8 cellular contexts compared by ENCODE assay signal in the genomic region with DNA sequence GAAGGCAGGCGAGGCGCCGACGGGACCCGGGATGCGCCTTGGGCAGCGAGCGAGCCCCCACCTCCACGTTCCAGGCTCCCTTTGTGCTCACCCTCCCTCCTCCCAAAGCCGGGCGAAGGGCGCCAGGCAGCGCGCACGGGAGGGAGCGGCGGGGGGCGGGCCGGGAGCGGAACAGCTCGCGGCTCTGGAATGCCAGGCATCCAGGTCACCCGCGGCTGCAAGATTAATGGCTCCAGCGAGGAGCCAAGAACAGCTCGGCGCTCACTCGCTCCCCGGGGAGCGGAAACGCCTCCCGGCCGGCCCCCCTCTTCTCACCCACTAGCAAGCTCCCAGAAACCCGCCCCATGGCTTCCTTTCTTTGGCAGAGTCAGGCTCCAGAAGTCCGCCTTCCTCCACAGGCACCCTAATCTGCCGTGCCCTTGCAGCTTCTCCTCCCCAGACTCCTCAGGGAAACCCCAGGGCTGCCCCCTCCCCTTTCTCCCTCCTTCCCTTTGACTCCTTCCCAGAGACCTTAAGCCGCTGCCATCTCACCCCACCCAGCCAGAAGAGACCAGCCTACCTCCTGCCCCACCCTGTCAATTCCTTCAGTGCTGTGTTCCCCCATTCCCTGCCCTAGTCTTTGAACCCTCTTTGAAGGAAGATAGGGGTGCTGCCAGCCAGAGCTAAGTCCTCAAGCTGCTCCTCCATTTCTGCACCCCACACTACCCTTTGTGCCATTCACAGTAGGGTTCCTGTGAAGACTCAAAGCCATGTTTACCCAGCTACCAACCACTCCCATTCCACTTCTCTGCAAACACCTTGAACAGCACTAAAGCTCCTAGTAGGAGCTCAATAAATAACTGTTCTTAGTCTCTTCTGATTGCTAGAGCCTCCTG. TPM values are rescaled to one million over a fixed set of nuclear protein-coding genes. Genes with fewer than 3 reads are reported as not detected.
DNase-seq lines count a peak whose midpoint lies in the region; ATAC-seq and TF ChIP-seq lines count a peak whose summit lies in the region.

No MANE protein-coding gene starts in this region.

- H4K20me1 ChIP-seq in HCT116 (ENCODE audit: insufficient read depth): no peaks in the 10 kb centered on the region

- 1 to 6% (median 2%) methylated on average over 24 to 37 of the region's 37 CpGs for WGBS in spleen, 5 donors

- H3K9me2 ChIP-seq in HCT116 (ENCODE audit: insufficient read depth): no peaks in the 10 kb centered on the region

- H3K36me3 ChIP-seq in HCT116 (ENCODE audit: control insufficient read depth in 1 of 2, insufficient read depth in 2 of 2, low read length in 2 of 2) (peaks cover 24 to 82% of the 10 kb centered on the region in 2 experiments), spleen (peaks cover 0 to 91% (median 37%) of the 10 kb centered on the region in 6 donors)

- ATAC-seq in HCT116 (peak; percentile 87), SK-N-SH treated with all-trans-retinoic acid at 6 μM for 48 hours (peak; percentile 72), HG03520 (IDR thresholded peaks at IDR 0.05; ENCODE audit: unreplicated experiment) (no peak), HG03159 (IDR thresholded peaks at IDR 0.05; ENCODE audit: unreplicated experiment) (no peak)

- POLR2A ChIA-PET in HCT116 (lab: Charles Lee): interaction anchor here (0.8 to 2.7 kb wide), 6 partner anchors 9 to 96 kb away, joined by 3 to 30 read pairs (median 4); a partner anchor contains a TSS

- DNase-seq in AG09319 (ENCODE audit: extremely low read depth, low read depth): peak; percentile 93
- peak; percentile 74 for DNase-seq in HCT116 (ENCODE audit: low read depth, low spot score)
- peak; percentile 96 for DNase-seq in dermis blood vessel endothelial cell
- DNase-seq in spleen: peak; percentile 90

- CTCF ChIA-PET in HCT116 (lab: Charles Lee): interaction anchor here (0.8 to 2.2 kb wide), 8 partner anchors 9 to 152 kb away, joined by 3 to 14 read pairs (median 4); a partner anchor contains a TSS

- peaks cover 48 to 90% of the 10 kb centered on the region in 2 experiments for H3K4me1 ChIP-seq in HCT116 (ENCODE audit: control insufficient read depth in 1 of 2, insufficient read depth in 2 of 2, low read length in 2 of 2)
- peaks cover 23 to 100% (median 77%) of the 10 kb centered on the region in 6 donors for H3K4me1 ChIP-seq in spleen

- H3K9ac ChIP-seq in HCT116 (ENCODE audit: low read length): peak overlapping the region; percentile 82

- H2AFZ ChIP-seq in HCT116 (ENCODE audit: low read depth, low read length, poor library complexity, severe bottlenecking): no peak overlapping the region

- RAD21 ChIA-PET in HCT116 (lab: Charles Lee; ENCODE audit: low non-redundant PET in 1 of 2, low total read pairs in 2 of 2, uncharacterized antibody in 2 of 2, unreplicated experiment in 2 of 2): interaction anchor here (0.7 to 1.3 kb wide), 6 partner anchors 10 to 110 kb away, joined by 3 to 7 read pairs (median 4); a partner anchor contains a TSS

- no peak for TF ChIP-seq RAD21 in HCT116 (IDR thresholded peaks at IDR 0.05; ENCODE audit: low read depth)

- no peak for TF ChIP-seq POLR2A in HCT116 (IDR thresholded peaks at IDR 0.05; ENCODE audit: borderline replicate concordance, extremely low read depth, insufficient read depth, insufficient read length)
- no peak for TF ChIP-seq POLR2A in spleen (IDR thresholded peaks at IDR 0.05)

- H3K4me3 ChIP-seq in HCT116 (replicated peaks in 1 of 2; ENCODE audit: low read depth in 1 of 2, low read length in 2 of 2): peak overlapping the region; percentile 21 to 48
- H3K4me3 ChIP-seq in spleen: peak overlapping the region in 7 of 8 donors; percentile 8 to 60 (median 21)

- no peaks in the 10 kb centered on the region for H3K27me3 ChIP-seq in HCT116 (ENCODE audit: insufficient read depth, low read length)
- H3K27me3 ChIP-seq in layer of hippocampus (ENCODE audit: control insufficient read depth, insufficient read depth, low read length): no peaks in the 10 kb centered on the region
- peaks cover 0 to 22% (median 6%) of the 10 kb centered on the region in 7 donors for H3K27me3 ChIP-seq in spleen (replicated peaks in 1 of 7)

- TF ChIP-seq CTCF in AG09319 (IDR thresholded peaks at IDR 0.05; ENCODE audit: low read depth, low read length): no peak
- TF ChIP-seq CTCF in HCT116 (IDR thresholded peaks at IDR 0.05 in 2 of 3, conservative IDR thresholded peaks at IDR 0.05 in 1 of 3; ENCODE audit: borderline replicate concordance in 1 of 3, insufficient read depth in 1 of 3, low read depth in 2 of 3, low read length in 2 of 3): no peak
- TF ChIP-seq CTCF in spleen (IDR thresholded peaks at IDR 0.05 in 8 of 11, conservative IDR thresholded peaks at IDR 0.05 in 3 of 11): no peak

- intact Hi-C loops in HCT116 (cut with micrococcal nuclease): no loop called here
- intact Hi-C loops in spleen (cut with DNase I; ENCODE audit: low total_unique reads): no loop called here

- H3K9me3 ChIP-seq in HCT116 (ENCODE audit: control insufficient read depth in 1 of 2, insufficient read depth in 1 of 2, low read depth in 1 of 2, low read length in 2 of 2) (no peaks in the 10 kb centered on the region), spleen (no peaks in the 10 kb centered on the region)

- H3K4me2 ChIP-seq in HCT116 (ENCODE audit: low read length): peak overlapping the region; percentile 77

- H3K27ac ChIP-seq in HCT116 (ENCODE audit: low read depth, low read length) (peak overlapping the region; percentile 78), layer of hippocampus (ENCODE audit: low read depth, low read length) (peak overlapping the region; percentile 98), spleen (peak overlapping the region; percentile 58 to 96 (median 78))

- H3K79me2 ChIP-seq in HCT116 (ENCODE audit: insufficient read depth, low read length): peaks cover 39% of the 10 kb centered on the region

- no TSS peak for BruUV-seq in HCT116 (replicated peaks; lab: Mats Ljungman, UMichigan)

TF ChIP-seq in HCT116, 20 proteins besides CTCF, POLR2A, EP300 and RAD21 (continues in another document):
- TF ChIP-seq ZNF274 (IDR thresholded peaks at IDR 0.05; ENCODE audit: low read depth, low read length) (no peak), ZFX (IDR thresholded peaks at IDR 0.05) (no peak), YY1 (IDR thresholded peaks at IDR 0.05; ENCODE audit: extremely low read depth, insufficient replicate concordance, low read depth, low read length) (peak; percentile 30), SIN3A (IDR thresholded peaks at IDR 0.05; ENCODE audit: low read depth) (no peak), CBX3 (IDR thresholded peaks at IDR 0.05; ENCODE audit: low read depth) (no peak; the same call in 1 of the 2 replicates), EZH2 (IDR thresholded peaks at IDR 0.05) (no peak), FOSL1 (IDR thresholded peaks at IDR 0.05; ENCODE audit: low read depth) (no peak), SP1 (IDR thresholded peaks at IDR 0.05; ENCODE audit: low read depth) (peak; percentile 60), CEBPB (IDR thresholded peaks at IDR 0.05; ENCODE audit: low read depth) (no peak), TCF7L2 (IDR thresholded peaks at IDR 0.05; ENCODE audit: borderline replicate concordance, extremely low read depth, insufficient read depth, insufficient read length) (peak; percentile 58), EZH2phosphoT487 (IDR thresholded peaks at IDR 0.05; ENCODE audit: borderline replicate concordance) (no peak)
- TF ChIP-seq, protein P1, sequence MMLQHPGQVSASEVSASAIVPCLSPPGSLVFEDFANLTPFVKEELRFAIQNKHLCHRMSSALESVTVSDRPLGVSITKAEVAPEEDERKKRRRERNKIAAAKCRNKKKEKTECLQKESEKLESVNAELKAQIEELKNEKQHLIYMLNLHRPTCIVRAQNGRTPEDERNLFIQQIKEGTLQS (IDR thresholded peaks at IDR 0.05): no peak
- TF ChIP-seq, protein P2, sequence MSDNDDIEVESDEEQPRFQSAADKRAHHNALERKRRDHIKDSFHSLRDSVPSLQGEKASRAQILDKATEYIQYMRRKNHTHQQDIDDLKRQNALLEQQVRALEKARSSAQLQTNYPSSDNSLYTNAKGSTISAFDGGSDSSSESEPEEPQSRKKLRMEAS (IDR thresholded peaks at IDR 0.05): peak; percentile 31; the same call in 1 of the 2 replicates

TF ChIP-seq in SK-N-SH treated with all-trans-retinoic acid at 6 μM for 48 hours, 23 proteins besides CTCF, POLR2A, EP300 and RAD21 (continues in another document):
- TF ChIP-seq ZFP3 (CRISPR knock-in tag; IDR thresholded peaks at IDR 0.05) (no peak), OSR1 (CRISPR knock-in tag; IDR thresholded peaks at IDR 0.05) (no peak)
- TF ChIP-seq, protein P3, sequence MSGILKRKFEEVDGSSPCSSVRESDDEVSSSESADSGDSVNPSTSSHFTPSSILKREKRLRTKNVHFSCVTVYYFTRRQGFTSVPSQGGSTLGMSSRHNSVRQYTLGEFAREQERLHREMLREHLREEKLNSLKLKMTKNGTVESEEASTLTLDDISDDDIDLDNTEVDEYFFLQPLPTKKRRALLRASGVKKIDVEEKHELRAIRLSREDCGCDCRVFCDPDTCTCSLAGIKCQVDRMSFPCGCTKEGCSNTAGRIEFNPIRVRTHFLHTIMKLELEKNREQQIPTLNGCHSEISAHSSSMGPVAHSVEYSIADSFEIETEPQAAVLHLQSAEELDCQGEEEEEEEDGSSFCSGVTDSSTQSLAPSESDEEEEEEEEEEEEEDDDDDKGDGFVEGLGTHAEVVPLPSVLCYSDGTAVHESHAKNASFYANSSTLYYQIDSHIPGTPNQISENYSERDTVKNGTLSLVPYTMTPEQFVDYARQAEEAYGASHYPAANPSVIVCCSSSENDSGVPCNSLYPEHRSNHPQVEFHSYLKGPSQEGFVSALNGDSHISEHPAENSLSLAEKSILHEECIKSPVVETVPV (CRISPR knock-in tag; IDR thresholded peaks at IDR 0.05): 0 out of 2 replicates have a peak, but pooled peaks have one; percentile 64

RNA-seq across cellular contexts. Expression of a gene that starts 9.9 kb away (rescaled TPM):
- 54.0 TPM for total RNA-seq in HCT116 (2021; ENCODE audit: unreplicated experiment)
- 17.8 and 19.7 TPM in 2 replicates for polyA plus RNA-seq in HCT116 (2012)
- 104 and 130 TPM in 2 replicates for total RNA-seq in dermis blood vessel endothelial cell
- 10 to 100 TPM; 27.5 to 83.4 (median 53.1) TPM for total RNA-seq in spleen
- 10 to 100 TPM in 1 of 3 donors, 1 to 10 TPM in 2; 3.8 to 15.7 (median 6.0) TPM for polyA plus RNA-seq in spleen

Comparison
In these comparisons a context has a peak if more than half of its experiments do, and no peak if none do; other contexts are left out.
1. ATAC-seq: peak in HCT116 (single experiment) and SK-N-SH treated with all-trans-retinoic acid at 6 μM for 48 hours (single experiment); none in HG03520 (single experiment) and HG03159 (single experiment).
2. Peak in every context shown above with its lines, with median percentiles within 50 percentile points of each other: DNase-seq and H3K27ac ChIP-seq.